ENCODE assay signal across 16 cellular contexts in genomic region chr5:119343042-119343441, GRCh38. TPM values are rescaled to one million over a fixed set of nuclear protein-coding genes. Genes with fewer than 3 reads are reported as not detected.
DNase-seq lines count a peak whose midpoint lies in the region; ATAC-seq and TF ChIP-seq lines count a peak whose summit lies in the region.
"Had no signal": no experiment of that assay in that cellular context is flagged by ENCODE, and none has a peak within 500 bp of the region (broad histone marks: within the 10 kb centered on the region; RNA-seq: fewer than 3 reads in every experiment).

No MANE protein-coding gene starts in this region.

- no peak for TF ChIP-seq CTCF in OCI-LY3 (IDR thresholded peaks at IDR 0.05; ENCODE audit: low read depth, low read length)
- TF ChIP-seq CTCF in colonic mucosa (IDR thresholded peaks at IDR 0.05): no peak
- no peak for TF ChIP-seq CTCF in spleen (IDR thresholded peaks at IDR 0.05 in 8 of 11, conservative IDR thresholded peaks at IDR 0.05 in 3 of 11)
- TF ChIP-seq CTCF in Caco-2 (IDR thresholded peaks at IDR 0.05; ENCODE audit: insufficient read depth in 1 of 2, low read depth in 1 of 2, low read length in 1 of 2, severe bottlenecking in 1 of 2, unreplicated experiment in 1 of 2): no peak

- peaks cover 25% of the 10 kb centered on the region for H3K36me3 Mint-ChIP-seq in activated CD4-positive, alpha-beta T cell treated with anti-CD3 and anti-CD28 coated beads, Interleukin-2, amount 10 ng/mL, durations not matched to agents 24 days and 14 days (ENCODE audit: low read depth)
- no peaks in the 10 kb centered on the region for H3K36me3 Mint-ChIP-seq in Caco-2 (ENCODE audit: insufficient read depth, unreplicated experiment)

- H3K36me3 ChIP-seq in OCI-LY3 (replicated peaks; ENCODE audit: low read depth, low read length): peaks cover 21% of the 10 kb centered on the region
- no peaks in the 10 kb centered on the region for H3K36me3 ChIP-seq in colonic mucosa
- no peaks in the 10 kb centered on the region for H3K36me3 ChIP-seq in spleen
- no peaks in the 10 kb centered on the region for H3K36me3 ChIP-seq in Caco-2 (ENCODE audit: control insufficient read depth, insufficient read depth, low read length)
- H3K36me3 ChIP-seq: adrenal gland had no signal

- CTCF ChIA-PET in Caco-2 (lab: Charles Lee): no interaction called here

- no peaks in the 10 kb centered on the region for H4K20me1 ChIP-seq in OCI-LY3 (ENCODE audit: insufficient read depth, low read length)

- no peak overlapping the region for H2AFZ ChIP-seq in OCI-LY3 (ENCODE audit: low read depth, low read length)
- H2AFZ ChIP-seq: PC-9 had no signal

- no peaks in the 10 kb centered on the region for H3K27me3 Mint-ChIP-seq in activated CD4-positive, alpha-beta T cell treated with anti-CD3 and anti-CD28 coated beads, Interleukin-2, amount 10 ng/mL, durations not matched to agents 24 days and 14 days
- H3K27me3 Mint-ChIP-seq in Caco-2 (ENCODE audit: insufficient read depth, unreplicated experiment): no peaks in the 10 kb centered on the region

- H3K27me3 ChIP-seq in OCI-LY3 (ENCODE audit: low read depth, low read length) (no peaks in the 10 kb centered on the region), colonic mucosa (no peaks in the 10 kb centered on the region), spleen (replicated peaks in 1 of 7) (no peaks in the 10 kb centered on the region), Caco-2 (replicated peaks; ENCODE audit: control insufficient read depth, insufficient read depth, low read length) (no peaks in the 10 kb centered on the region)
- H3K27me3 ChIP-seq: adrenal gland had no signal

- H3K4me1 Mint-ChIP-seq in activated CD4-positive, alpha-beta T cell treated with anti-CD3 and anti-CD28 coated beads, Interleukin-2, amount 10 ng/mL, durations not matched to agents 24 days and 14 days: peaks cover 86% of the 10 kb centered on the region
- H3K4me1 Mint-ChIP-seq in Caco-2 (ENCODE audit: low read depth, unreplicated experiment): peaks cover 3% of the 10 kb centered on the region

- POLR2A ChIA-PET in Caco-2 (lab: Charles Lee): no interaction called here

- H3K79me2 ChIP-seq in OCI-LY3 (ENCODE audit: low read length): peaks cover 49% of the 10 kb centered on the region

- 64 to 79% (median 72%) methylated on average over 6 of the region's 6 CpGs for WGBS in spleen, 5 donors

- DNase-seq in activated CD4-positive, alpha-beta T cell treated with anti-CD3 and anti-CD28 coated beads, Interleukin-2, amount 10 ng/mL, durations not matched to agents 24 days and 14 days: no peak
- DNase-seq in activated CD4-positive, alpha-beta T cell treated with anti-CD3 and anti-CD28 coated beads for 1 hour: no peak
- DNase-seq in colonic mucosa: no peak
- no peak for DNase-seq in spleen
- no peak for DNase-seq in Caco-2
- DNase-seq in NCI-H1092 (lab: John Stamatoyannopoulos, UW): no peak
- DNase-seq: adrenal gland, hypothalamus, NCI-H1048, NCI-H226, PC-9, substantia nigra, SW 1271 had no signal

- H3K9me3 Mint-ChIP-seq in activated CD4-positive, alpha-beta T cell treated with anti-CD3 and anti-CD28 coated beads, Interleukin-2, amount 10 ng/mL, durations not matched to agents 24 days and 14 days: no peaks in the 10 kb centered on the region
- no peaks in the 10 kb centered on the region for H3K9me3 Mint-ChIP-seq in Caco-2 (ENCODE audit: unreplicated experiment)

- no peaks in the 10 kb centered on the region for H3K9me3 ChIP-seq in OCI-LY3 (ENCODE audit: insufficient read depth, low read length)
- no peaks in the 10 kb centered on the region for H3K9me3 ChIP-seq in colonic mucosa
- H3K9me3 ChIP-seq in spleen: no peaks in the 10 kb centered on the region
- no peaks in the 10 kb centered on the region for H3K9me3 ChIP-seq in Caco-2
- H3K9me3 ChIP-seq: A549, adrenal gland had no signal

- H3K27ac ChIP-seq in OCI-LY3 (ENCODE audit: low read length): peak overlapping the region; percentile 99
- peak overlapping the region; percentile 24 for H3K27ac ChIP-seq in colonic mucosa
- H3K27ac ChIP-seq in spleen: peak overlapping the region; percentile 32 to 91 (median 85)
- H3K27ac ChIP-seq: A549, adrenal gland, PC-9 had no signal

- intact Hi-C loops in activated CD4-positive, alpha-beta T cell treated with anti-CD3 and anti-CD28 coated beads, Interleukin-2, amount 10 ng/mL, durations not matched to agents 24 days and 14 days (cut with micrococcal nuclease): loop anchor here (1.0 to 5.0 kb wide), 8 partner anchors 14 to 356 kb away; partner anchors contain the start of gene DTWD2
- intact Hi-C loops in colonic mucosa (cut with DNase I): no loop called here
- intact Hi-C loops in spleen (cut with DNase I; ENCODE audit: low total_unique reads): no loop called here
- intact Hi-C loops in Caco-2 (cut with micrococcal nuclease; ENCODE audit: unreplicated experiment): loop anchor here (10.0 kb wide), 1 partner anchor 402 kb away; no protein-coding TSS in a partner anchor

- no TSS peak for BruUV-seq in Caco-2 (replicated peaks; lab: Mats Ljungman, UMichigan)

- H3K27ac Mint-ChIP-seq in activated CD4-positive, alpha-beta T cell treated with anti-CD3 and anti-CD28 coated beads, Interleukin-2, amount 10 ng/mL, durations not matched to agents 24 days and 14 days: peak overlapping the region; percentile 92
- H3K27ac Mint-ChIP-seq in Caco-2 (ENCODE audit: unreplicated experiment): no peak overlapping the region

- peak overlapping the region; percentile 82 for H3K4me3 Mint-ChIP-seq in activated CD4-positive, alpha-beta T cell treated with anti-CD3 and anti-CD28 coated beads, Interleukin-2, amount 10 ng/mL, durations not matched to agents 24 days and 14 days
- H3K4me3 Mint-ChIP-seq in Caco-2 (ENCODE audit: unreplicated experiment): no peak overlapping the region

- H3K9ac ChIP-seq in OCI-LY3 (ENCODE audit: low read length) (peak overlapping the region; percentile 74; the same call in 1 of the 2 replicates), colonic mucosa (ENCODE audit: low read depth in 2 of 2, low read length in 2 of 2) (no peak overlapping the region)

- H3K4me1 ChIP-seq in OCI-LY3 (ENCODE audit: low read length) (peaks cover 79% of the 10 kb centered on the region), colonic mucosa (no peaks in the 10 kb centered on the region), spleen (peaks cover 53 to 100% (median 98%) of the 10 kb centered on the region in 6 donors), Caco-2 (peaks cover 1% of the 10 kb centered on the region; the same call in 1 of the 2 replicates)
- H3K4me1 ChIP-seq: A549, adrenal gland had no signal

- ATAC-seq in GM19467 (IDR thresholded peaks at IDR 0.05; ENCODE audit: unreplicated experiment): no peak
- ATAC-seq: A549 had no signal

- no peak for TF ChIP-seq POLR2A in spleen (IDR thresholded peaks at IDR 0.05)

- H3K4me2 ChIP-seq in OCI-LY3 (ENCODE audit: low read length): peak overlapping the region; percentile 72
- H3K4me2 ChIP-seq: A549, PC-9 had no signal

- H3K4me3 ChIP-seq in OCI-LY3 (ENCODE audit: low read length) (peak overlapping the region; percentile 62), colonic mucosa (no peak overlapping the region), spleen (peak overlapping the region in 1 of 8 donors; percentile 60), Caco-2 (ENCODE audit: low read depth, low read length) (no peak overlapping the region)
- H3K4me3 ChIP-seq: A549, adrenal gland, PC-9 had no signal

RNA-seq across cellular contexts. Expression of gene TNFAIP8, which starts 12.8 kb away (rescaled TPM):
- total RNA-seq in activated CD4-positive, alpha-beta T cell treated with anti-CD3 and anti-CD28 coated beads, Interleukin-2, amount 10 ng/mL, durations not matched to agents 24 days and 14 days: 188 and 193 TPM in 2 replicates
- total RNA-seq in colonic mucosa: 10 to 100 TPM; 11.0 to 12.7 TPM
- 100 to 1,000 TPM in 4 of 7 donors, 10 to 100 TPM in 3; 71.1 to 113 (median 102) TPM for total RNA-seq in spleen
- polyA plus RNA-seq in spleen: 100 to 1,000 TPM in 2 of 3 donors, 10 to 100 TPM in 1; 91.9 to 123 (median 100) TPM
- 7.4 and 8.8 TPM in 2 replicates for total RNA-seq in Caco-2 (2022)

Comparison
In these comparisons a context has a peak if more than half of its experiments do, and no peak if none do; other contexts are left out.
1. H3K27ac ChIP-seq: peak in every context shown above with its lines; median percentile 99 in OCI-LY3; 85 in spleen; 24 in colonic mucosa.
2. intact Hi-C loops: an anchor here in activated CD4-positive, alpha-beta T cell treated with anti-CD3 and anti-CD28 coated beads, Interleukin-2, amount 10 ng/mL, durations not matched to agents 24 days and 14 days (1.0 to 5.0 kb wide) and Caco-2 (10.0 kb wide); none called in colonic mucosa and spleen.